ENCODE assay signal across 32 cellular contexts in the genomic region with DNA sequence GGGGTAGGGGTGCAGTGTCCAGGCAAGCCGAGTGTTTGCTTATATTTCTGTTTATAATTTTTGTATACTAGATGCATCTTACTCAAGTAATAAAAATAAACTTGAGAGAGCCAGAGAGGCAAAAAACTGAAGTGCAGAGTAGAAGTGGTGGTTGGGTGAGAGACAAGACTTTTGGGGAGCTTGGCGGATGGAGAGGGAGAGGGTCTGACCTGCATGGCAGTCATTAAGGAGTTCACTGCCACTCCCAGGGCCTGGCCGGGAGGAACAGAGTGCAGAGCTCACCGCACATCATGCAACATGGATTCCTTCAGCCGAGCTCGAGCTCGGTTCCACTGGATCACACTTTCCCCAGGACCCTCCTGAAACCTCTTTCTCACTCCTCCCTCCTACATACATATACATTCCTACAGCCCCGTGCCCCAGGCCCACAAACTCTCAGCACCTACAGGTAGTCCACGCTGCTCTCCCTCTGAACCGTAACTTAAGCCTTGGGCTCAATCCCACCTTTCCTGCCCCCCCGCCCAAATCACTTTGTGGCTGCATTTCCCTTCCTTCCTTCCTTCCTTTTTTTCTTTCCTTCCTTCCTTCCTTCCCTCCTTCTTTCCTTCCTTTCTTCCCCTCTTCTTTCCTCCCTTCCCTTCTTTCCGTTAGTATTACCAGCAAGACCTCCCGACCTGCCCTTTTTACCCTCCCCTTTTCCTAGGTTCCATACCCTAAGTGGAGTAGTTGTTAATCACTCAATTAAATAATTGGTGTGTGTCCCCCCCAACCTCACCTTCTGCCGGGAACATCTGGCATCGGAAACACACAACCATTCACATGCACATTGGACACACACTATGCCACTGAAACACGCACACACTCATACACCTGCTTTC. TPM values are rescaled to one million over a fixed set of nuclear protein-coding genes. Genes with fewer than 3 reads are reported as not detected.
DNase-seq lines count a peak whose midpoint lies in the region; ATAC-seq, FAIRE-seq and TF ChIP-seq lines count a peak whose summit lies in the region.
"Had no signal": no experiment of that assay in that cellular context is flagged by ENCODE, and none has a peak within 500 bp of the region (broad histone marks: within the 10 kb centered on the region; RNA-seq: fewer than 3 reads in every experiment).

No MANE protein-coding gene starts in this region.

- no peak for ATAC-seq in HepG2
- no peak for ATAC-seq in right lobe of liver
- ATAC-seq in stimulated activated naive CD8-positive, alpha-beta T cell treated with anti-CD3 and anti-CD28 coated beads, Interleukin-15, amount 100 ng/mL, for 72 hours = no peak
- no peak for ATAC-seq in GM21381 (IDR thresholded peaks at IDR 0.05; ENCODE audit: unreplicated experiment)
- ATAC-seq: activated T-helper 17 cell treated with anti-CD3 and anti-CD28 coated beads, Interleukin-2, amount 50 U/mL, for 72 hours had no signal

- peaks cover 8 to 59% of the 10 kb centered on the region in 2 experiments; a peak in 4 of 5 replicates for H3K27me3 ChIP-seq in HepG2 (ENCODE audit: control insufficient read depth in 1 of 2, insufficient read depth in 2 of 2, low read length in 2 of 2)
- peaks cover 5 to 35% of the 10 kb centered on the region in 2 donors for H3K27me3 ChIP-seq in right lobe of liver
- H3K27me3 ChIP-seq in subcutaneous abdominal adipose tissue (ENCODE audit: control insufficient read depth in 5 of 5, insufficient read depth in 4 of 5, low read length in 5 of 5) = peaks cover 46 to 91% (median 63%) of the 10 kb centered on the region in 5 donors
- H3K27me3 ChIP-seq: MG63 had no signal

- POLR2A ChIA-PET in HepG2 (lab: Yijun Ruan, JAX) = no interaction called here

- H3K4me3 ChIP-seq in HepG2 (replicated peaks in 1 of 3; ENCODE audit: insufficient read depth in 1 of 3, low read depth in 2 of 3, low read length in 3 of 3) (peak overlapping the region in 2 of 3 experiments; percentile 89 to 90; a peak in 4 of 6 replicates), right lobe of liver (no peak overlapping the region), SK-N-MC (0 out of 2 replicates have a peak overlapping the region, but pooled peaks have one; percentile 95), subcutaneous abdominal adipose tissue (ENCODE audit: low read depth in 1 of 5, low read length in 5 of 5) (peak overlapping the region in 3 of 5 donors; percentile 1 to 73 (median 19))
- H3K4me3 ChIP-seq: hepatocyte, MG63 had no signal

- H3K79me2 ChIP-seq in HepG2 (ENCODE audit: insufficient read depth, low read length) = peaks cover 18% of the 10 kb centered on the region
- H3K79me2 ChIP-seq: hepatocyte had no signal

- H3K27ac ChIP-seq in HepG2 (ENCODE audit: extremely low read length, insufficient read depth, low read length) (no peak overlapping the region), right lobe of liver (no peak overlapping the region), SK-N-MC (no peak overlapping the region), subcutaneous abdominal adipose tissue (ENCODE audit: low read depth, low read length) (no peak overlapping the region)
- H3K27ac ChIP-seq: ascending aorta, BLaER1, hepatocyte, neutrophil, spleen had no signal

- no peak overlapping the region for H2AFZ ChIP-seq in HepG2 (ENCODE audit: low read length)
- H2AFZ ChIP-seq: hepatocyte had no signal

- H3K9ac ChIP-seq in HepG2 (ENCODE audit: insufficient read depth, low read depth, low read length) = no peak overlapping the region
- no peak overlapping the region for H3K9ac ChIP-seq in SK-N-MC (ENCODE audit: insufficient read length)
- H3K9ac ChIP-seq in subcutaneous abdominal adipose tissue (ENCODE audit: low read length in 5 of 5) = no peak overlapping the region
- H3K9ac ChIP-seq: BLaER1 had no signal

- H3K9me3 Mint-ChIP-seq in stimulated activated naive CD8-positive, alpha-beta T cell treated with anti-CD3 and anti-CD28 coated beads, Interleukin-15, amount 100 ng/mL, for 72 hours = no peaks in the 10 kb centered on the region
- H3K9me3 Mint-ChIP-seq: activated B cell treated with CpG ODN at 0.5 μM for 24 hours; activated T-helper 17 cell treated with anti-CD3 and anti-CD28 coated beads, Interleukin-2, amount 50 U/mL, for 72 hours; HFFc6 had no signal

- H3K27me3 Mint-ChIP-seq in stimulated activated naive CD8-positive, alpha-beta T cell treated with anti-CD3 and anti-CD28 coated beads, Interleukin-15, amount 100 ng/mL, for 72 hours = peaks cover 100% of the 10 kb centered on the region

- TF ChIP-seq POLR2A in HepG2 (IDR thresholded peaks at IDR 0.05; ENCODE audit: insufficient read depth in 1 of 2, low read depth in 2 of 2, low read length in 2 of 2) = no peak
- TF ChIP-seq POLR2A in right lobe of liver (IDR thresholded peaks at IDR 0.05) = no peak

- no TSS peak for BruUV-seq in HepG2 (replicated peaks; lab: Mats Ljungman, UMichigan)

- H3K27ac Mint-ChIP-seq in stimulated activated naive CD8-positive, alpha-beta T cell treated with anti-CD3 and anti-CD28 coated beads, Interleukin-15, amount 100 ng/mL, for 72 hours = no peak overlapping the region
- H3K27ac Mint-ChIP-seq: activated B cell treated with CpG ODN at 0.5 μM for 24 hours; activated naive CD8-positive, alpha-beta T cell; activated T-helper 17 cell treated with anti-CD3 and anti-CD28 coated beads, Interleukin-2, amount 50 U/mL, for 72 hours; HFFc6 had no signal

- intact Hi-C loops in HepG2 (cut with micrococcal nuclease; ENCODE audit: unreplicated experiment) (no loop called here), right lobe of liver (cut with DNase I) (no loop called here)

- no peak for FAIRE-seq in HepG2 (lab: Jason Lieb, UNC)
- FAIRE-seq: GM12891 had no signal

- TF ChIP-seq RAD21 in HepG2 (CRISPR knock-in tag; IDR thresholded peaks at IDR 0.05) = no peak

- TF ChIP-seq EP300 in HepG2 (IDR thresholded peaks at IDR 0.05; ENCODE audit: low read depth in 2 of 2, low read length in 2 of 2) = no peak
- no peak for TF ChIP-seq EP300 in HepG2 (CRISPR knock-in tag; IDR thresholded peaks at IDR 0.05; ENCODE audit: borderline replicate concordance)

- no peaks in the 10 kb centered on the region for H3K9me3 ChIP-seq in HepG2 (ENCODE audit: low read length)
- H3K9me3 ChIP-seq in right lobe of liver = no peaks in the 10 kb centered on the region
- H3K9me3 ChIP-seq in SK-N-MC (ENCODE audit: low read depth, low read length) = no peaks in the 10 kb centered on the region
- no peaks in the 10 kb centered on the region for H3K9me3 ChIP-seq in subcutaneous abdominal adipose tissue (ENCODE audit: control insufficient read depth in 5 of 5, low read length in 5 of 5)
- H3K9me3 ChIP-seq: ascending aorta, MG63, neutrophil, spleen had no signal

- peaks cover 62% of the 10 kb centered on the region for H3K4me1 Mint-ChIP-seq in stimulated activated naive CD8-positive, alpha-beta T cell treated with anti-CD3 and anti-CD28 coated beads, Interleukin-15, amount 100 ng/mL, for 72 hours

- CTCF ChIA-PET in HepG2 (lab: Yijun Ruan, JAX; ENCODE audit: low intra/inter-chr PET ratio, low total read pairs) = no interaction called here

- H3K36me3 ChIP-seq in HepG2 (replicated peaks in 1 of 2; ENCODE audit: control insufficient read depth in 1 of 2, insufficient read depth in 2 of 2, low read length in 2 of 2) (no peaks in the 10 kb centered on the region), right lobe of liver (no peaks in the 10 kb centered on the region), SK-N-MC (ENCODE audit: insufficient read depth, low read length) (no peaks in the 10 kb centered on the region), subcutaneous abdominal adipose tissue (ENCODE audit: control insufficient read depth in 5 of 5, insufficient read depth in 5 of 5, low read length in 5 of 5) (no peaks in the 10 kb centered on the region)
- H3K36me3 ChIP-seq: ascending aorta, BLaER1, MG63, neutrophil, spleen had no signal

- TF ChIP-seq CTCF in HepG2 (CRISPR knock-in tag; IDR thresholded peaks at IDR 0.05) = no peak
- TF ChIP-seq CTCF in right lobe of liver (IDR thresholded peaks at IDR 0.05) = no peak

- 51% methylated on average over 16 of the region's 16 CpGs for WGBS in HepG2 (ENCODE audit: low lambda C conversion rate)
- 15% methylated on average over 11 of the region's 16 CpGs for WGBS in right lobe of liver (ENCODE audit: insufficient coverage, low coverage, low lambda C conversion rate, missing lambda C conversion rate)

- H3K4me1 ChIP-seq in HepG2 (ENCODE audit: insufficient read depth, low read length) = peaks cover 43% of the 10 kb centered on the region
- peaks cover 0 to 15% (median 0%) of the 10 kb centered on the region in 4 donors for H3K4me1 ChIP-seq in right lobe of liver
- peaks cover 0 to 54% (median 32%) of the 10 kb centered on the region in 5 donors for H3K4me1 ChIP-seq in subcutaneous abdominal adipose tissue (ENCODE audit: control insufficient read depth in 5 of 5, insufficient read depth in 5 of 5, low read length in 5 of 5)

- no peaks in the 10 kb centered on the region for H4K20me1 ChIP-seq in HepG2 (ENCODE audit: insufficient read depth, low read length)

- in situ Hi-C loops in HepG2 (cut with HindIII; ENCODE audit: extremely low pct_ligation_motif_present, low pct_unique_long_range_greater_than_20kb) = no loop called here

- H3K4me2 ChIP-seq in HepG2 (ENCODE audit: low read depth, low read length) = peak overlapping the region; percentile 99

- H3K4me3 Mint-ChIP-seq in stimulated activated naive CD8-positive, alpha-beta T cell treated with anti-CD3 and anti-CD28 coated beads, Interleukin-15, amount 100 ng/mL, for 72 hours = no peak overlapping the region
- H3K4me3 Mint-ChIP-seq: activated B cell treated with CpG ODN at 0.5 μM for 24 hours, HFFc6 had no signal

- no peak for DNase-seq in HepG2 (ENCODE audit: low spot score)
- DNase-seq in right lobe of liver = no peak
- DNase-seq in SK-N-MC (ENCODE audit: low read depth, low spot score) = no peak
- DNase-seq in mesenteric fat pad (ENCODE audit: low spot score) = peak; percentile 67
- no peak for DNase-seq in stimulated activated naive CD8-positive, alpha-beta T cell treated with anti-CD3 and anti-CD28 coated beads, Interleukin-15, amount 100 ng/mL, for 72 hours
- DNase-seq in effector CD8-positive, alpha-beta T cell (lab: John Stamatoyannopoulos, UW) = no peak
- DNase-seq: activated B cell treated with CpG ODN at 0.5 μM for 24 hours; activated CD4-positive, alpha-beta T cell treated with anti-CD3 and anti-CD28 coated beads, Interleukin-2, amount 50 U/mL, for 4 hours; central memory CD4-positive, alpha-beta T cell; HFFc6; KBM-7; MG63; NCI-H2081; NCI-H446; PC-3; Right ventricle myocardium superior; spleen; stimulated activated CD4-positive, alpha-beta T cell treated with anti-CD3 and anti-CD28 coated beads, Interleukin-2, amount 100 ng/mL, for 48 hours; stimulated activated naive CD4-positive, alpha-beta T cell; SW 1271; T1000 had no signal

RNA-seq across cellular contexts. Expression of gene VAX2, which starts 1.8 kb away (rescaled TPM):
- total RNA-seq in HepG2 (2016; rRNA removed; fragmentation: Illumina TruSeq; extraction: Trizol) (3.9 and 4.1 TPM in 2 replicates), right lobe of liver (not detected), mesenteric fat pad (2.0 TPM)
- 3.0 and 3.9 TPM in 2 replicates for total RNA-seq in HepG2 (2016; cell fraction: cytosol; rRNA removed; fragmentation: Illumina TruSeq; extraction: Trizol; ENCODE audit: low read depth)
- 3.6 and 4.7 TPM in 2 replicates for total RNA-seq in HepG2 (2016; cell fraction: insoluble cytoplasmic fraction; rRNA removed; fragmentation: Illumina TruSeq; extraction: Trizol)
- total RNA-seq in HepG2 (2016; cell fraction: membrane; rRNA removed; fragmentation: Illumina TruSeq; extraction: Trizol) = 3.2 and 4.6 TPM in 2 replicates
- 2.9 and 3.6 TPM in 2 replicates for total RNA-seq in HepG2 (2016; cell fraction: nucleus; rRNA removed; fragmentation: Illumina TruSeq; extraction: Trizol)
- 2.1 and 3.0 TPM in 2 replicates for polyA plus RNA-seq in HepG2 (2011; rRNA removed)
- 0.96 and 1.5 TPM in 2 replicates for polyA plus RNA-seq in HepG2 (2011; cell fraction: cytosol; rRNA removed)
- polyA plus RNA-seq in HepG2 (2011; cell fraction: nucleus; rRNA removed) = 12.7 and 15.3 TPM in 2 replicates
- 1.0 and 1.3 TPM in 2 replicates for polyA plus RNA-seq in HepG2 (2012)
- polyA plus RNA-seq in HepG2 (2016; cell fraction: cytosol; fragmentation: Illumina TruSeq; extraction: Trizol; ENCODE audit: low read depth) = 4.8 and 4.9 TPM in 2 replicates
- polyA plus RNA-seq in HepG2 (2016; cell fraction: insoluble cytoplasmic fraction; fragmentation: Illumina TruSeq; extraction: Trizol; ENCODE audit: low read depth) = 4.6 and 5.5 TPM in 2 replicates
- 4.6 and 5.0 TPM in 2 replicates for polyA plus RNA-seq in HepG2 (2016; cell fraction: membrane; fragmentation: Illumina TruSeq; extraction: Trizol; ENCODE audit: low read depth)
- polyA plus RNA-seq in HepG2 (2016; cell fraction: nucleus; fragmentation: Illumina TruSeq; extraction: Trizol; ENCODE audit: insufficient read depth, low read depth) = 6.7 and 8.7 TPM in 2 replicates
- 1.1 TPM in 1 of 2 replicates, not detected in the other for polyA minus RNA-seq in HepG2 (2011; rRNA and poly(A)+ RNA removed; ENCODE audit: low replicate concordance)
- 0.59 and 1.1 TPM in 2 replicates for polyA minus RNA-seq in HepG2 (2011; cell fraction: cytosol; rRNA and poly(A)+ RNA removed)
- polyA minus RNA-seq in HepG2 (2011; cell fraction: nucleus; rRNA and poly(A)+ RNA removed) = 3.0 and 3.3 TPM in 2 replicates
- total RNA-seq: activated B cell treated with CpG ODN at 0.5 μM for 24 hours; activated T-helper 17 cell treated with anti-CD3 and anti-CD28 coated beads, Interleukin-2, amount 50 U/mL, for 72 hours; dermis microvascular lymphatic vessel endothelial cell; liver; PC-3; spleen had no signal

RNA-seq across cellular contexts. Expression of gene ATP6V1B1, which starts 37.1 kb away (rescaled TPM):
- total RNA-seq in HepG2 (2016; rRNA removed; fragmentation: Illumina TruSeq; extraction: Trizol) = 0.58 TPM in 1 of 2 replicates, not detected in the other
- total RNA-seq in HepG2 (2016; cell fraction: cytosol; rRNA removed; fragmentation: Illumina TruSeq; extraction: Trizol; ENCODE audit: low read depth) = not detected in 2 replicates
- 0.37 and 1.5 TPM in 2 replicates for total RNA-seq in HepG2 (2016; cell fraction: insoluble cytoplasmic fraction; rRNA removed; fragmentation: Illumina TruSeq; extraction: Trizol)
- total RNA-seq in HepG2 (2016; cell fraction: membrane; rRNA removed; fragmentation: Illumina TruSeq; extraction: Trizol) = not detected in 2 replicates
- 2.3 and 2.4 TPM in 2 replicates for total RNA-seq in HepG2 (2016; cell fraction: nucleus; rRNA removed; fragmentation: Illumina TruSeq; extraction: Trizol)
- polyA plus RNA-seq in HepG2 (2011; rRNA removed) = 1.6 and 1.8 TPM in 2 replicates
- polyA plus RNA-seq in HepG2 (2011; cell fraction: cytosol; rRNA removed) = 0.21 and 0.30 TPM in 2 replicates
- polyA plus RNA-seq in HepG2 (2011; cell fraction: nucleus; rRNA removed) = 24.4 and 25.8 TPM in 2 replicates
- polyA plus RNA-seq in HepG2 (2012) = 1.7 and 2.1 TPM in 2 replicates
- 0.07 and 0.08 TPM in 2 replicates for polyA plus RNA-seq in HepG2 (2016; cell fraction: cytosol; fragmentation: Illumina TruSeq; extraction: Trizol; ENCODE audit: low read depth)
- polyA plus RNA-seq in HepG2 (2016; cell fraction: insoluble cytoplasmic fraction; fragmentation: Illumina TruSeq; extraction: Trizol; ENCODE audit: low read depth) = 0.31 TPM in 1 of 2 replicates, not detected in the other
- 0.12 TPM in 1 of 2 replicates, not detected in the other for polyA plus RNA-seq in HepG2 (2016; cell fraction: membrane; fragmentation: Illumina TruSeq; extraction: Trizol; ENCODE audit: low read depth)
- 7.8 and 11.0 TPM in 2 replicates for polyA plus RNA-seq in HepG2 (2016; cell fraction: nucleus; fragmentation: Illumina TruSeq; extraction: Trizol; ENCODE audit: insufficient read depth, low read depth)
- polyA minus RNA-seq in HepG2 (2011; rRNA and poly(A)+ RNA removed; ENCODE audit: low replicate concordance) = 0.18 TPM in 1 of 2 replicates, not detected in the other
- not detected in 2 replicates for polyA minus RNA-seq in HepG2 (2011; cell fraction: cytosol; rRNA and poly(A)+ RNA removed)
- polyA minus RNA-seq in HepG2 (2011; cell fraction: nucleus; rRNA and poly(A)+ RNA removed) = 1.5 and 3.5 TPM in 2 replicates
- under 1 TPM in 1 of 6 experiments, not detected in 5; 0.44 TPM for total RNA-seq in right lobe of liver
- 2.4 TPM for total RNA-seq in mesenteric fat pad
- total RNA-seq: activated B cell treated with CpG ODN at 0.5 μM for 24 hours; activated T-helper 17 cell treated with anti-CD3 and anti-CD28 coated beads, Interleukin-2, amount 50 U/mL, for 72 hours; ascending aorta; dermis microvascular lymphatic vessel endothelial cell; liver; PC-3; spleen had no signal
- polyA plus RNA-seq: liver had no signal

Comparison
In these comparisons a context has a peak if more than half of its experiments do, and no peak if none do; other contexts are left out.
1. H3K4me3 ChIP-seq: peak in HepG2 (2 of 3), SK-N-MC (single experiment) and subcutaneous abdominal adipose tissue (3 of 5); none in right lobe of liver (0 of 3).